ENCODE assay signal across 18 cellular contexts in the genomic region with DNA sequence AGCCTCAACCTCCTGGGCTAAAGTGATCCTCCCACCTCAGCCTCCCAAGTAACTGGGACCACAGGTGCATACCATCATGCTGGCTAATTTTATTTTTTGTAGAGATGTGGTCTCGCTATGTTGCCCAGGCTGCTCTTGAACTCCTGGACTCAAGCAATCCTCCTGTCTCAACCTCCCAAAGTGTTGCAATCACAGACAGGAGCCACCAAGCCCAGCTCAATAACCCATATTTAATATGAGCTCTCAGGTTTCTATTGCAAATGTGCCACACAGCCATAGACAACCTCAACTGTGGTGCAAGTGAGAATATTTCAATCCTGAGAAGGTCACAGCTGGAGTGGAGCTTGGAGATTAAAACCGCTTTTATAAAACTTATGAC. TPM values are rescaled to one million over a fixed set of nuclear protein-coding genes. Genes with fewer than 3 reads are reported as not detected.
"Had no signal": no experiment of that assay in that cellular context is flagged by ENCODE, and none has a peak within 500 bp of the region (broad histone marks: within the 10 kb centered on the region; RNA-seq: fewer than 3 reads in every experiment).

No MANE protein-coding gene starts in this region.

- H3K36me3 ChIP-seq: WERI-Rb-1 had no signal

- ATAC-seq: body of pancreas; stimulated activated memory B cell treated with anti-CD40 and anti-IgM and Interleukin-4, amounts not matched to agents 10 μg/mL and 1 μg/mL and 100 μg/mL, for 72 hours had no signal

- FAIRE-seq: keratinocyte, small intestine had no signal

- H3K27ac ChIP-seq: body of pancreas, WERI-Rb-1 had no signal

- H3K9me3 ChIP-seq: body of pancreas had no signal

- H3K4me1 ChIP-seq: body of pancreas had no signal

- H3K4me3 ChIP-seq: body of pancreas had no signal

- DNase-seq: activated CD4-positive, alpha-beta T cell treated with anti-CD3 and anti-CD28 coated beads for 1 hour; activated CD4-positive, alpha-beta T cell treated with anti-CD3 and anti-CD28 coated beads, Interleukin-2, amount 50 U/mL, for 4 hours; activated naive CD8-positive, alpha-beta T cell treated with anti-CD3 and anti-CD28 coated beads for 36 hours; amniotic stem cell; body of pancreas; caudate nucleus; foreskin fibroblast; head of caudate nucleus; nephron progenitor cell; nucleus accumbens; small intestine; stimulated activated CD4-positive, alpha-beta T cell treated with anti-CD3 and anti-CD28 coated beads, Interleukin-4, amount 100 ng/mL, for 4 hours; SW 1271; T-helper 2 cell; WERI-Rb-1 had no signal

RNA-seq across cellular contexts. Expression of gene JPH2, which starts 14.4 kb away (rescaled TPM):
- total RNA-seq: lung microvascular endothelial cell had no signal
